In genomic region chr9:123756484-123757106, GRCh38 we compare ENCODE assay signal across 14 cellular contexts.
DNase-seq lines count a peak whose midpoint lies in the region; ATAC-seq, FAIRE-seq and TF ChIP-seq lines count a peak whose summit lies in the region.
"Had no signal": no experiment of that assay in that cellular context is flagged by ENCODE, and none has a peak within 500 bp of the region (broad histone marks: within the 10 kb centered on the region; RNA-seq: fewer than 3 reads in every experiment).

No MANE protein-coding gene starts in this region.

- no peak overlapping the region for H3K23ac ChIP-seq in mesendoderm (ENCODE audit: low read length)

- H3K79me1 ChIP-seq in mesendoderm (ENCODE audit: low read length): no peaks in the 10 kb centered on the region

- no peaks in the 10 kb centered on the region for H3K79me2 ChIP-seq in mesendoderm (ENCODE audit: control insufficient read depth, insufficient read depth, low read length)

- TF ChIP-seq CTCF in GM12865 (IDR thresholded peaks at IDR 0.05; ENCODE audit: insufficient read depth, low read depth, low read length, missing control alignments): no peak

- no peak overlapping the region for H3K4me2 ChIP-seq in mesendoderm (ENCODE audit: low read length)
- H3K4me2 ChIP-seq: BLaER1 had no signal

- H3K4me1 ChIP-seq in mesendoderm (ENCODE audit: control insufficient read depth, low read depth, low read length): peaks cover under 1% of the 10 kb centered on the region
- H3K4me1 ChIP-seq: BLaER1 had no signal

- H3K18ac ChIP-seq in mesendoderm (ENCODE audit: low read length): no peak overlapping the region

- no peak overlapping the region for H3K9ac ChIP-seq in mesendoderm (ENCODE audit: low read length)
- H3K9ac ChIP-seq: BLaER1 had no signal

- H2BK15ac ChIP-seq in mesendoderm (replicated peaks; ENCODE audit: low read depth): no peak overlapping the region

- no peak overlapping the region for H2BK120ac ChIP-seq in mesendoderm (ENCODE audit: low read depth, low read length)

- ATAC-seq in HG02870 (IDR thresholded peaks at IDR 0.05; ENCODE audit: unreplicated experiment) (peak; percentile 80), esophagus mucosa (no peak)

- peak; percentile 62 for DNase-seq in GM12865 (ENCODE audit: low read depth)
- DNase-seq in GM18507 (ENCODE audit: extremely low spot score, insufficient read length, low read depth): no peak
- DNase-seq in mesendoderm: peak; percentile 35
- DNase-seq in Kasumi-1 (lab: John Stamatoyannopoulos, UW): no peak
- DNase-seq in NCI-H748 (lab: John Stamatoyannopoulos, UW; ENCODE audit: unreplicated experiment): no peak
- DNase-seq: GOT3, HFFc6, Karpas-422, NCI-H187 treated with DMSO at 0.1 percent for 48 hours, NCI-H2171, SW 1271 had no signal

- no peak overlapping the region for H3K56ac ChIP-seq in mesendoderm (ENCODE audit: low read length)

- peak; percentile 62 for FAIRE-seq in GM18507 (lab: Jason Lieb, UNC)

- no CpG with 5 or more reads among the region's 4 CpGs for WGBS in mesendoderm (ENCODE audit: extremely low coverage, insufficient coverage, low lambda C conversion rate)

- no peak overlapping the region for H3K4ac ChIP-seq in mesendoderm (ENCODE audit: low read depth, low read length)

- H3K27me3 ChIP-seq in mesendoderm (ENCODE audit: insufficient read depth, low read length, poor library complexity): no peaks in the 10 kb centered on the region
- H3K27me3 ChIP-seq: BLaER1 had no signal

- no peak overlapping the region for H3K27ac ChIP-seq in mesendoderm (ENCODE audit: low read depth, low read length)
- H3K27ac ChIP-seq: BLaER1 had no signal

- H4K8ac ChIP-seq in mesendoderm (ENCODE audit: low read depth, low read length): no peak overlapping the region

- no peak overlapping the region for H4K5ac ChIP-seq in mesendoderm (ENCODE audit: low read length)

- no peak overlapping the region for H3K4me3 ChIP-seq in GM12865 (ENCODE audit: low read depth, low read length)
- no peak overlapping the region for H3K4me3 ChIP-seq in mesendoderm (ENCODE audit: low read length)
- H3K4me3 ChIP-seq: BLaER1 had no signal

- no peaks in the 10 kb centered on the region for H3K36me3 ChIP-seq in mesendoderm (ENCODE audit: control insufficient read depth, insufficient read depth, low read length)

- H2BK5ac ChIP-seq in mesendoderm (ENCODE audit: low read length): no peak overlapping the region

- H2AK5ac ChIP-seq in mesendoderm (ENCODE audit: low read length): no peak overlapping the region

Comparison
In these comparisons a context has a peak if more than half of its experiments do, and no peak if none do; other contexts are left out.
1. DNase-seq: peak in GM12865 (single experiment) and mesendoderm (single experiment); none in GM18507 (single experiment), Kasumi-1 (0 of 2) and NCI-H748 (single experiment).